In genomic region chr3:48415251-48415953, GRCh38 we compare ENCODE assay signal across 21 cellular contexts. TPM values are rescaled to one million over a fixed set of nuclear protein-coding genes. Genes with fewer than 3 reads are reported as not detected.
DNase-seq lines count a peak whose midpoint lies in the region; ATAC-seq, FAIRE-seq and TF ChIP-seq lines count a peak whose summit lies in the region.
"Had no signal": no experiment of that assay in that cellular context is flagged by ENCODE, and none has a peak within 500 bp of the region (broad histone marks: within the 10 kb centered on the region; RNA-seq: fewer than 3 reads in every experiment).

No MANE protein-coding gene starts in this region.

- no peaks in the 10 kb centered on the region for H3K9me3 Mint-ChIP-seq in type B pancreatic cell
- H3K9me3 Mint-ChIP-seq: dendritic cell treated with granulocyte-macrophage colony-stimulating factor and Interleukin-4, amounts not matched to agents 40 ng/mL and 50 ng/mL, for 4 days; naive B cell had no signal

- no peak for TF ChIP-seq EP300 in GM12878 (IDR thresholded peaks at IDR 0.05; ENCODE audit: borderline replicate concordance in 1 of 2, control insufficient read depth in 1 of 2, low read depth in 2 of 2, low read length in 2 of 2)

- H2AFZ ChIP-seq in GM12878 (ENCODE audit: control insufficient read depth, low read depth, low read length) = no peak overlapping the region

- no peak overlapping the region for H3K27ac ChIP-seq in heart right ventricle
- no peak overlapping the region for H3K27ac ChIP-seq in GM12878 (ENCODE audit: control insufficient read depth, insufficient read depth)
- H3K27ac ChIP-seq: A549; BLaER1 treated with 17β-estradiol and CSF1 and Interleukin-3, amounts not matched to agents 10 nM and 100 nM; epithelial cell of prostate; testis had no signal

- BruUV-seq in GM12878 (replicated peaks; lab: Mats Ljungman, UMichigan) = no TSS peak

- no peaks in the 10 kb centered on the region for H3K4me1 Mint-ChIP-seq in type B pancreatic cell (ENCODE audit: unreplicated experiment)
- H3K4me1 Mint-ChIP-seq: naive B cell had no signal

- H3K79me2 ChIP-seq in GM12878 (ENCODE audit: control insufficient read depth, insufficient read depth, low read length) = no peaks in the 10 kb centered on the region

- no peaks in the 10 kb centered on the region for H3K27me3 Mint-ChIP-seq in type B pancreatic cell
- H3K27me3 Mint-ChIP-seq: dendritic cell treated with granulocyte-macrophage colony-stimulating factor and Interleukin-4, amounts not matched to agents 40 ng/mL and 50 ng/mL, for 4 days; naive B cell had no signal

- H3K36me3 ChIP-seq in heart right ventricle (peaks cover 0 to 87% (median 33%) of the 10 kb centered on the region in 9 donors), GM12878 (ENCODE audit: control insufficient read depth in 2 of 2, insufficient read depth in 2 of 2, low read length in 1 of 2) (no peaks in the 10 kb centered on the region), kidney epithelial cell (ENCODE audit: control insufficient read depth, insufficient read depth, low read length) (peaks cover 11% of the 10 kb centered on the region)

- intact Hi-C loops in Right ventricle myocardium superior (cut with DNase I) (no loop called here), heart right ventricle (cut with DNase I) (no loop called here), GM12878 (cut with micrococcal nuclease; ENCODE audit: unreplicated experiment) (no loop called here)

- H3K4me3 ChIP-seq in heart right ventricle = no peak overlapping the region
- no peak overlapping the region for H3K4me3 ChIP-seq in GM12878
- no peak overlapping the region for H3K4me3 ChIP-seq in kidney epithelial cell (ENCODE audit: low read depth, low read length)
- H3K4me3 ChIP-seq: A549; BLaER1 treated with 17β-estradiol and CSF1 and Interleukin-3, amounts not matched to agents 10 nM and 100 nM; lung; testis had no signal

- no peak for TF ChIP-seq POLR2A in GM12878 (IDR thresholded peaks at IDR 0.05; ENCODE audit: low read depth, low read length)

- SMC1A ChIA-PET in GM12878 (lab: Charles Lee; ENCODE audit: uncharacterized antibody, unreplicated experiment) = interaction anchor here (1.7 to 2.0 kb wide), 2 partner anchors 14 to 15 kb away, joined by 5 to 7 read pairs; no protein-coding TSS in a partner anchor

- peaks cover 8% of the 10 kb centered on the region for H3K36me3 Mint-ChIP-seq in type B pancreatic cell
- H3K36me3 Mint-ChIP-seq: naive B cell had no signal

- H3K4me3 Mint-ChIP-seq in type B pancreatic cell = no peak overlapping the region
- H3K4me3 Mint-ChIP-seq: dendritic cell treated with granulocyte-macrophage colony-stimulating factor and Interleukin-4, amounts not matched to agents 40 ng/mL and 50 ng/mL, for 4 days; naive B cell had no signal

- H3K27ac Mint-ChIP-seq in type B pancreatic cell = no peak overlapping the region
- H3K27ac Mint-ChIP-seq: dendritic cell treated with granulocyte-macrophage colony-stimulating factor and Interleukin-4, amounts not matched to agents 40 ng/mL and 50 ng/mL, for 4 days had no signal

- RAD21 ChIA-PET in GM12878 (lab: Charles Lee; ENCODE audit: unreplicated experiment) = interaction anchor here (3.8 kb wide), 1 partner anchor 21 kb away, joined by 15 read pairs; no protein-coding TSS in a partner anchor

- in situ Hi-C loops in GM12878 (cut with MboI) = no loop called here

- no peak for TF ChIP-seq RAD21 in GM12878 (IDR thresholded peaks at IDR 0.05; ENCODE audit: insufficient read depth, low read depth, low read length)

- POLR2A ChIA-PET in GM12878 (lab: Charles Lee) = no interaction called here

- no peak overlapping the region for H3K4me2 ChIP-seq in GM12878 (ENCODE audit: control insufficient read depth, insufficient read depth)
- H3K4me2 ChIP-seq: A549; BLaER1 treated with 17β-estradiol and CSF1 and Interleukin-3, amounts not matched to agents 10 nM and 100 nM had no signal

- H4K20me1 ChIP-seq in GM12878 (ENCODE audit: control insufficient read depth, insufficient read depth) = no peaks in the 10 kb centered on the region

- no peak for FAIRE-seq in GM12878 (lab: Jason Lieb, UNC)
- FAIRE-seq: A549, D721Med had no signal

- CTCF ChIA-PET in GM12878 (lab: Yijun Ruan, JAX) = interaction anchor here (1.1 to 22.0 kb wide), 2 partner anchors 15 to 21 kb away, joined by 3 to 757 read pairs; partner anchors contain the start of genes CCDC51 and TMA7

- DNase-seq in Right ventricle myocardium superior (peak; percentile 33), heart right ventricle (no peak), GM12878 (ENCODE audit: low read depth, low spot score) (no peak), kidney epithelial cell (ENCODE audit: low read depth) (no peak), type B pancreatic cell (ENCODE audit: extremely low spot score, unreplicated experiment) (no peak), NCI-H510A (lab: John Stamatoyannopoulos, UW) (no peak), OCI-M2 (lab: John Stamatoyannopoulos, UW; ENCODE audit: unreplicated experiment) (no peak), DMS153 treated with DMSO at 0.1 percent for 48 hours (lab: John Stamatoyannopoulos, UW; ENCODE audit: unreplicated experiment) (no peak)
- DNase-seq: activated naive CD4-positive, alpha-beta T cell treated with Interleukin-2 at 50 U/mL for 16 hours; GOT3; MM.1S; naive B cell; NCI-H2029; testis had no signal

- H3K9me3 ChIP-seq in heart right ventricle = no peaks in the 10 kb centered on the region
- H3K9me3 ChIP-seq in GM12878 (replicated peaks; ENCODE audit: control insufficient read depth, insufficient read depth, low read length) = no peaks in the 10 kb centered on the region
- H3K9me3 ChIP-seq: A549; BLaER1 treated with 17β-estradiol and CSF1 and Interleukin-3, amounts not matched to agents 10 nM and 100 nM; testis had no signal

- H3K27me3 ChIP-seq in heart right ventricle (no peaks in the 10 kb centered on the region), GM12878 (replicated peaks in 1 of 2; ENCODE audit: control insufficient read depth in 2 of 2, insufficient read depth in 2 of 2, low read length in 1 of 2) (no peaks in the 10 kb centered on the region), kidney epithelial cell (ENCODE audit: control insufficient read depth, insufficient read depth, low read length) (no peaks in the 10 kb centered on the region)
- H3K27me3 ChIP-seq: BLaER1 treated with 17β-estradiol and CSF1 and Interleukin-3, amounts not matched to agents 10 nM and 100 nM; testis had no signal

- no peak for TF ChIP-seq CTCF in heart right ventricle (IDR thresholded peaks at IDR 0.05)
- no peak; a peak in 1 of 6 replicates for TF ChIP-seq CTCF in GM12878 (IDR thresholded peaks at IDR 0.05 in 2 of 3, conservative IDR thresholded peaks at IDR 0.05 in 1 of 3; ENCODE audit: control insufficient read depth in 2 of 3, extremely low read depth in 1 of 3, insufficient read depth in 1 of 3, low read depth in 3 of 3, low read length in 3 of 3)
- peak; percentile 5 for TF ChIP-seq CTCF in kidney epithelial cell (IDR thresholded peaks at IDR 0.05; ENCODE audit: insufficient read depth, low read length, poor library complexity, severe bottlenecking)
- TF ChIP-seq CTCF in type B pancreatic cell (conservative IDR thresholded peaks at IDR 0.05) = peak; percentile 20

- H3K4me1 ChIP-seq in heart right ventricle = no peaks in the 10 kb centered on the region
- H3K4me1 ChIP-seq in GM12878 (ENCODE audit: control insufficient read depth, insufficient read depth, low read length) = no peaks in the 10 kb centered on the region
- H3K4me1 ChIP-seq: A549, testis had no signal

- ATAC-seq in Right ventricle myocardium superior (ENCODE audit: poor library complexity) = no peak
- no peak for ATAC-seq in heart right ventricle
- ATAC-seq in GM12878 = peak; percentile 42; the same call in 2 of the 3 replicates

- WGBS in heart right ventricle, 2 donors = 93 to 94% methylated on average over 24 of the region's 24 CpGs
- WGBS in GM12878 (ENCODE audit: insufficient coverage, insufficient replicate concordance, low lambda C conversion rate, missing lambda C conversion rate) = 60% methylated on average over 24 of the region's 24 CpGs

- H3K9ac ChIP-seq in GM12878 (ENCODE audit: control insufficient read depth, insufficient read depth, low read length) = no peak overlapping the region
- H3K9ac ChIP-seq: BLaER1 treated with 17β-estradiol and CSF1 and Interleukin-3, amounts not matched to agents 10 nM and 100 nM had no signal

RNA-seq across cellular contexts. Expression of gene PLXNB1, which starts 14.5 kb away (rescaled TPM):
- total RNA-seq in Right ventricle myocardium superior (51.3 TPM), heart right ventricle (10 to 100 TPM; 27.7 to 67.3 (median 32.4) TPM), GM12878 (2014; rRNA removed) (4.8 and 8.0 TPM in 2 replicates), GM12878 (2014; rRNA removed; fragmentation: Illumina TruSeq; extraction: Trizol) (4.9 and 6.0 TPM in 2 replicates), GM12878 (2021) (14.7 and 15.1 TPM in 2 replicates), kidney epithelial cell (115 and 137 TPM in 2 replicates), type B pancreatic cell (ENCODE audit: low replicate concordance) (212 and 367 TPM in 2 replicates)
- polyA plus RNA-seq in heart right ventricle (100 to 1,000 TPM in 1 of 2 donors, 10 to 100 TPM in 1; 30.1 to 135 TPM), GM12878 (2011; rRNA removed) (8.6 and 14.3 TPM in 2 replicates), GM12878 (2014; fragmentation: Illumina TruSeq; extraction: Trizol) (3.2 and 5.7 TPM in 2 replicates), GM12878 (2014; fragmentation: Nextera tagmentation; extraction: Ambion mirVana) (under 1 TPM; 0.18 to 0.47 TPM), GM12878 (2014; rRNA removed) (12.2 and 15.2 TPM in 2 replicates), GM12878 (2016; fragmentation: Nextera tagmentation; extraction: Ambion mirVana) (1 to 10 TPM; 3.3 to 3.9 TPM)
- 58.5 and 61.2 TPM in 2 replicates for total RNA-seq in GM12878 (2013; cell fraction: nucleolus; rRNA removed)
- polyA plus RNA-seq in GM12878 (2011; ENCODE audit: low read depth) = 8.9 TPM
- polyA plus RNA-seq in GM12878 (2011; cell fraction: cytosol; rRNA removed) = 15.3 and 20.0 TPM in 2 replicates
- 233 and 263 TPM in 2 replicates for polyA plus RNA-seq in GM12878 (2011; cell fraction: nucleus; rRNA removed)
- polyA plus RNA-seq in GM12878 (2012) = 5.4 and 8.2 TPM in 2 replicates
- polyA minus RNA-seq in GM12878 (2011; rRNA and poly(A)+ RNA removed) = 10.8 and 27.2 TPM in 2 replicates
- 9.7 and 14.7 TPM in 2 replicates for polyA minus RNA-seq in GM12878 (2011; cell fraction: cytosol; rRNA and poly(A)+ RNA removed)
- 49.9 and 68.0 TPM in 2 replicates for polyA minus RNA-seq in GM12878 (2011; cell fraction: nucleus; rRNA and poly(A)+ RNA removed)

RNA-seq across cellular contexts. Expression of gene CCDC51, which starts 24.5 kb away (rescaled TPM):
- 11.9 TPM for total RNA-seq in Right ventricle myocardium superior
- 10 to 100 TPM in 8 of 10 donors, 1 to 10 TPM in 2; 9.5 to 14.3 (median 12.2) TPM for total RNA-seq in heart right ventricle
- polyA plus RNA-seq in heart right ventricle = 10 to 100 TPM in 1 of 2 donors, 1 to 10 TPM in 1; 4.7 to 11.0 TPM
- 3.7 and 4.3 TPM in 2 replicates for total RNA-seq in GM12878 (2013; cell fraction: nucleolus; rRNA removed)
- total RNA-seq in GM12878 (2014; rRNA removed) = 30.0 and 31.0 TPM in 2 replicates
- 28.7 and 29.4 TPM in 2 replicates for total RNA-seq in GM12878 (2014; rRNA removed; fragmentation: Illumina TruSeq; extraction: Trizol)
- total RNA-seq in GM12878 (2021) = 24.3 and 26.6 TPM in 2 replicates
- 8.2 TPM for polyA plus RNA-seq in GM12878 (2011; ENCODE audit: low read depth)
- polyA plus RNA-seq in GM12878 (2011; rRNA removed) = 22.2 and 32.7 TPM in 2 replicates
- 35.8 and 36.8 TPM in 2 replicates for polyA plus RNA-seq in GM12878 (2011; cell fraction: cytosol; rRNA removed)
- polyA plus RNA-seq in GM12878 (2011; cell fraction: nucleus; rRNA removed) = 14.4 and 15.8 TPM in 2 replicates
- 11.8 and 15.7 TPM in 2 replicates for polyA plus RNA-seq in GM12878 (2012)
- polyA plus RNA-seq in GM12878 (2014; fragmentation: Illumina TruSeq; extraction: Trizol) = 14.5 and 28.2 TPM in 2 replicates
- polyA plus RNA-seq in GM12878 (2014; fragmentation: Nextera tagmentation; extraction: Ambion mirVana) = 10 to 100 TPM; 10.6 to 12.6 TPM
- polyA plus RNA-seq in GM12878 (2014; rRNA removed) = 26.2 and 28.1 TPM in 2 replicates
- 10 to 100 TPM; 45.4 to 54.9 TPM for polyA plus RNA-seq in GM12878 (2016; fragmentation: Nextera tagmentation; extraction: Ambion mirVana)
- 16.5 and 19.2 TPM in 2 replicates for polyA minus RNA-seq in GM12878 (2011; rRNA and poly(A)+ RNA removed)
- 5.9 TPM in 2 replicates for polyA minus RNA-seq in GM12878 (2011; cell fraction: cytosol; rRNA and poly(A)+ RNA removed)
- 2.0 and 2.2 TPM in 2 replicates for polyA minus RNA-seq in GM12878 (2011; cell fraction: nucleus; rRNA and poly(A)+ RNA removed)
- total RNA-seq in kidney epithelial cell = 39.2 and 46.4 TPM in 2 replicates
- total RNA-seq in type B pancreatic cell (ENCODE audit: low replicate concordance) = 15.0 and 25.7 TPM in 2 replicates

RNA-seq across cellular contexts. Expression of gene TMA7, which starts 24.7 kb away (rescaled TPM):
- 237 TPM for total RNA-seq in Right ventricle myocardium superior
- total RNA-seq in heart right ventricle = 100 to 1,000 TPM; 140 to 227 (median 193) TPM
- 1,000 to 10,000 TPM in 1 of 2 donors, 100 to 1,000 TPM in 1; 365 to 1,063 TPM for polyA plus RNA-seq in heart right ventricle
- 21.0 and 24.2 TPM in 2 replicates for total RNA-seq in GM12878 (2013; cell fraction: nucleolus; rRNA removed)
- total RNA-seq in GM12878 (2014; rRNA removed) = 426 and 551 TPM in 2 replicates
- total RNA-seq in GM12878 (2014; rRNA removed; fragmentation: Illumina TruSeq; extraction: Trizol) = 703 and 728 TPM in 2 replicates
- 315 and 319 TPM in 2 replicates for total RNA-seq in GM12878 (2021)
- polyA plus RNA-seq in GM12878 (2011; ENCODE audit: low read depth) = 234 TPM
- polyA plus RNA-seq in GM12878 (2011; rRNA removed) = 427 and 593 TPM in 2 replicates
- polyA plus RNA-seq in GM12878 (2011; cell fraction: cytosol; rRNA removed) = 148 and 171 TPM in 2 replicates
- 119 and 149 TPM in 2 replicates for polyA plus RNA-seq in GM12878 (2011; cell fraction: nucleus; rRNA removed)
- 449 and 603 TPM in 2 replicates for polyA plus RNA-seq in GM12878 (2012)
- polyA plus RNA-seq in GM12878 (2014; fragmentation: Illumina TruSeq; extraction: Trizol) = 332 and 496 TPM in 2 replicates
- polyA plus RNA-seq in GM12878 (2014; fragmentation: Nextera tagmentation; extraction: Ambion mirVana) = 1,000 to 10,000 TPM; 1,729 to 1,760 TPM
- polyA plus RNA-seq in GM12878 (2014; rRNA removed) = 684 and 776 TPM in 2 replicates
- 1,000 to 10,000 TPM; 1,330 to 1,388 TPM for polyA plus RNA-seq in GM12878 (2016; fragmentation: Nextera tagmentation; extraction: Ambion mirVana)
- 24.7 and 32.4 TPM in 2 replicates for polyA minus RNA-seq in GM12878 (2011; rRNA and poly(A)+ RNA removed)
- 27.3 and 28.5 TPM in 2 replicates for polyA minus RNA-seq in GM12878 (2011; cell fraction: cytosol; rRNA and poly(A)+ RNA removed)
- polyA minus RNA-seq in GM12878 (2011; cell fraction: nucleus; rRNA and poly(A)+ RNA removed) = 18.0 and 32.1 TPM in 2 replicates
- 374 and 462 TPM in 2 replicates for total RNA-seq in kidney epithelial cell
- total RNA-seq in type B pancreatic cell (ENCODE audit: low replicate concordance) = 268 and 281 TPM in 2 replicates

RNA-seq across cellular contexts. Expression of gene ATRIP, which starts 31.1 kb away (rescaled TPM):
- total RNA-seq in Right ventricle myocardium superior (3.2 TPM), heart right ventricle (1 to 10 TPM; 2.2 to 5.4 (median 3.8) TPM), GM12878 (2014; rRNA removed) (14.5 and 15.0 TPM in 2 replicates), GM12878 (2014; rRNA removed; fragmentation: Illumina TruSeq; extraction: Trizol) (11.5 and 13.4 TPM in 2 replicates), GM12878 (2021) (13.2 and 13.6 TPM in 2 replicates), kidney epithelial cell (5.7 and 6.8 TPM in 2 replicates), type B pancreatic cell (ENCODE audit: low replicate concordance) (9.3 and 16.0 TPM in 2 replicates)
- polyA plus RNA-seq in heart right ventricle (1 to 10 TPM; 4.5 to 5.1 TPM), GM12878 (2011; rRNA removed) (8.4 and 11.6 TPM in 2 replicates), GM12878 (2014; fragmentation: Illumina TruSeq; extraction: Trizol) (16.0 and 18.9 TPM in 2 replicates), GM12878 (2014; fragmentation: Nextera tagmentation; extraction: Ambion mirVana) (1 to 10 TPM; 1.4 to 2.4 TPM), GM12878 (2014; rRNA removed) (9.7 and 10.3 TPM in 2 replicates), GM12878 (2016; fragmentation: Nextera tagmentation; extraction: Ambion mirVana) (10 to 100 TPM in 1 of 2 experiments, 1 to 10 TPM in 1; 9.5 to 10.5 TPM)
- total RNA-seq in GM12878 (2013; cell fraction: nucleolus; rRNA removed) = 19.6 and 19.8 TPM in 2 replicates
- polyA plus RNA-seq in GM12878 (2011; ENCODE audit: low read depth) = 2.6 TPM
- 10.6 and 12.7 TPM in 2 replicates for polyA plus RNA-seq in GM12878 (2011; cell fraction: cytosol; rRNA removed)
- polyA plus RNA-seq in GM12878 (2011; cell fraction: nucleus; rRNA removed) = 26.2 and 28.8 TPM in 2 replicates
- 4.4 and 6.3 TPM in 2 replicates for polyA plus RNA-seq in GM12878 (2012)
- 14.6 and 17.2 TPM in 2 replicates for polyA minus RNA-seq in GM12878 (2011; rRNA and poly(A)+ RNA removed)
- 4.8 and 6.0 TPM in 2 replicates for polyA minus RNA-seq in GM12878 (2011; cell fraction: cytosol; rRNA and poly(A)+ RNA removed)
- 11.2 and 18.7 TPM in 2 replicates for polyA minus RNA-seq in GM12878 (2011; cell fraction: nucleus; rRNA and poly(A)+ RNA removed)

RNA-seq across cellular contexts. Expression of gene FBXW12, which starts 43.4 kb away (rescaled TPM):
- not detected for total RNA-seq in Right ventricle myocardium superior
- total RNA-seq in heart right ventricle = under 1 TPM in 1 of 10 donors, not detected in 9; 0.28 TPM
- under 1 TPM in 1 of 2 donors, not detected in 1; 0.29 TPM for polyA plus RNA-seq in heart right ventricle
- 0.51 and 1.5 TPM in 2 replicates for total RNA-seq in GM12878 (2013; cell fraction: nucleolus; rRNA removed)
- total RNA-seq in GM12878 (2014; rRNA removed) = 0.17 TPM in 1 of 2 replicates, not detected in the other
- total RNA-seq in GM12878 (2014; rRNA removed; fragmentation: Illumina TruSeq; extraction: Trizol) = not detected in 2 replicates
- 0.15 TPM in 1 of 2 replicates, not detected in the other for total RNA-seq in GM12878 (2021)
- not detected for polyA plus RNA-seq in GM12878 (2011; ENCODE audit: low read depth)
- polyA plus RNA-seq in GM12878 (2011; rRNA removed) = 0.04 and 0.07 TPM in 2 replicates
- 0.10 TPM in 1 of 2 replicates, not detected in the other for polyA plus RNA-seq in GM12878 (2011; cell fraction: cytosol; rRNA removed)
- 0.12 and 0.21 TPM in 2 replicates for polyA plus RNA-seq in GM12878 (2011; cell fraction: nucleus; rRNA removed)
- 0.10 TPM in 1 of 2 replicates, not detected in the other for polyA plus RNA-seq in GM12878 (2012)
- polyA plus RNA-seq in GM12878 (2014; fragmentation: Illumina TruSeq; extraction: Trizol) = 0.09 and 0.29 TPM in 2 replicates
- under 1 TPM in 1 of 2 experiments, not detected in 1; 0.07 TPM for polyA plus RNA-seq in GM12878 (2014; fragmentation: Nextera tagmentation; extraction: Ambion mirVana)
- 0.16 TPM in 1 of 2 replicates, not detected in the other for polyA plus RNA-seq in GM12878 (2014; rRNA removed)
- polyA plus RNA-seq in GM12878 (2016; fragmentation: Nextera tagmentation; extraction: Ambion mirVana) = under 1 TPM in 1 of 2 experiments, not detected in 1; 0.18 TPM
- polyA minus RNA-seq in GM12878 (2011; rRNA and poly(A)+ RNA removed) = not detected in 2 replicates
- not detected in 2 replicates for polyA minus RNA-seq in GM12878 (2011; cell fraction: cytosol; rRNA and poly(A)+ RNA removed)
- 0.24 TPM in 1 of 2 replicates, not detected in the other for polyA minus RNA-seq in GM12878 (2011; cell fraction: nucleus; rRNA and poly(A)+ RNA removed)
- 0.46 TPM in 1 of 2 replicates, not detected in the other for total RNA-seq in kidney epithelial cell
- not detected in 2 replicates for total RNA-seq in type B pancreatic cell (ENCODE audit: low replicate concordance)
- total RNA-seq: lung, NCI-H460 had no signal
- polyA plus RNA-seq: A549, lung had no signal

Comparison
In these comparisons a context has a peak if more than half of its experiments do, and no peak if none do; other contexts are left out.
1. CTCF ChIP-seq: peak in kidney epithelial cell (single experiment) and type B pancreatic cell (single experiment); none in heart right ventricle (0 of 9) and GM12878 (0 of 3).